Comparison of ENCODE assay signal across 16 cellular contexts in genomic region chr11:64792482-64792881, GRCh38. TPM values are rescaled to one million over a fixed set of nuclear protein-coding genes. Genes with fewer than 3 reads are reported as not detected.
DNase-seq lines count a peak whose midpoint lies in the region; ATAC-seq and TF ChIP-seq lines count a peak whose summit lies in the region.
"Had no signal": no experiment of that assay in that cellular context is flagged by ENCODE, and none has a peak within 500 bp of the region (broad histone marks: within the 10 kb centered on the region; RNA-seq: fewer than 3 reads in every experiment).

No MANE protein-coding gene starts in this region.

- H3K36me3 Mint-ChIP-seq in activated naive CD8-positive, alpha-beta T cell treated with anti-CD3 and anti-CD28 coated beads, Interleukin-2, amount 10 ng/mL, durations not matched to agents 7 days and 5 days, result peaks cover 12% of the 10 kb centered on the region
- peaks cover 7% of the 10 kb centered on the region for H3K36me3 Mint-ChIP-seq in activated naive CD8-positive, alpha-beta T cell treated with anti-CD3 and anti-CD28 coated beads for 36 hours
- peaks cover 9% of the 10 kb centered on the region for H3K36me3 Mint-ChIP-seq in activated CD8-positive, alpha-beta T cell treated with anti-CD3 and anti-CD28 coated beads for 36 hours (ENCODE audit: low read depth)

- DNase-seq in activated naive CD8-positive, alpha-beta T cell treated with anti-CD3 and anti-CD28 coated beads, Interleukin-2, amount 10 ng/mL, durations not matched to agents 7 days and 5 days, result no peak
- no peak for DNase-seq in activated naive CD8-positive, alpha-beta T cell treated with anti-CD3 and anti-CD28 coated beads for 36 hours
- DNase-seq in activated CD8-positive, alpha-beta T cell treated with anti-CD3 and anti-CD28 coated beads for 36 hours, result no peak
- peak; percentile 76 for DNase-seq in mesenteric fat pad (ENCODE audit: low spot score)
- DNase-seq in putamen (ENCODE audit: low spot score), result no peak
- DNase-seq in NCI-H146 (lab: John Stamatoyannopoulos, UW), result no peak
- no peak for DNase-seq in stimulated activated CD4-positive, alpha-beta T cell treated with anti-CD3 and anti-CD28 coated beads, Interleukin-4, amount 100 ng/mL, for 24 hours
- DNase-seq: ACHN; CD4-positive, alpha-beta memory T cell; DMS79 treated with DMSO at 0.1 percent for 48 hours; IMR-90; NCI-H2029; NCI-H2171 treated with DMSO at 0.1 percent for 48 hours; NCI-H510A had no signal

- H3K27me3 Mint-ChIP-seq in activated naive CD8-positive, alpha-beta T cell treated with anti-CD3 and anti-CD28 coated beads, Interleukin-2, amount 10 ng/mL, durations not matched to agents 7 days and 5 days, result no peaks in the 10 kb centered on the region
- H3K27me3 Mint-ChIP-seq in activated naive CD8-positive, alpha-beta T cell treated with anti-CD3 and anti-CD28 coated beads for 36 hours, result no peaks in the 10 kb centered on the region
- H3K27me3 Mint-ChIP-seq in activated CD8-positive, alpha-beta T cell treated with anti-CD3 and anti-CD28 coated beads for 36 hours, result no peaks in the 10 kb centered on the region
- H3K27me3 Mint-ChIP-seq: CD4-positive, alpha-beta memory T cell had no signal

- no peak overlapping the region for H3K4me3 Mint-ChIP-seq in activated naive CD8-positive, alpha-beta T cell treated with anti-CD3 and anti-CD28 coated beads, Interleukin-2, amount 10 ng/mL, durations not matched to agents 7 days and 5 days
- no peak overlapping the region for H3K4me3 Mint-ChIP-seq in activated naive CD8-positive, alpha-beta T cell treated with anti-CD3 and anti-CD28 coated beads for 36 hours
- no peak overlapping the region for H3K4me3 Mint-ChIP-seq in activated CD8-positive, alpha-beta T cell treated with anti-CD3 and anti-CD28 coated beads for 36 hours
- H3K4me3 Mint-ChIP-seq: CD4-positive, alpha-beta memory T cell had no signal

- peak overlapping the region; percentile 68 for H3K27ac Mint-ChIP-seq in activated naive CD8-positive, alpha-beta T cell treated with anti-CD3 and anti-CD28 coated beads, Interleukin-2, amount 10 ng/mL, durations not matched to agents 7 days and 5 days
- H3K27ac Mint-ChIP-seq in activated naive CD8-positive, alpha-beta T cell treated with anti-CD3 and anti-CD28 coated beads for 36 hours, result no peak overlapping the region
- peak overlapping the region; percentile 5 for H3K27ac Mint-ChIP-seq in activated CD8-positive, alpha-beta T cell treated with anti-CD3 and anti-CD28 coated beads for 36 hours

- no peak for ATAC-seq in activated naive CD8-positive, alpha-beta T cell treated with anti-CD3 and anti-CD28 coated beads, Interleukin-2, amount 10 ng/mL, durations not matched to agents 7 days and 5 days (ENCODE audit: low read depth)
- ATAC-seq in activated CD8-positive, alpha-beta T cell treated with anti-CD3 and anti-CD28 coated beads for 36 hours, result no peak

- intact Hi-C loops in activated CD8-positive, alpha-beta T cell treated with anti-CD3 and anti-CD28 coated beads for 36 hours (cut with micrococcal nuclease), result no loop called here

- no peak for TF ChIP-seq CTCF in activated CD8-positive, alpha-beta T cell treated with anti-CD3 and anti-CD28 coated beads for 36 hours (IDR thresholded peaks at IDR 0.05)

- POLR2A ChIA-PET in activated naive CD8-positive, alpha-beta T cell treated with anti-CD3 and anti-CD28 coated beads, Interleukin-2, amount 10 ng/mL, durations not matched to agents 7 days and 5 days (lab: Charles Lee), result interaction anchor here (1.1 kb wide), 1 partner anchor 16 kb away, joined by 3 read pairs; no protein-coding TSS in a partner anchor
- POLR2A ChIA-PET in activated CD8-positive, alpha-beta T cell treated with anti-CD3 and anti-CD28 coated beads for 36 hours (lab: Charles Lee), result interaction anchor here (1.9 to 2.1 kb wide), 2 partner anchors 10 to 14 kb away, joined by 8 to 10 read pairs; partner anchors contain the start of gene SF1

- H3K9me3 Mint-ChIP-seq in activated naive CD8-positive, alpha-beta T cell treated with anti-CD3 and anti-CD28 coated beads, Interleukin-2, amount 10 ng/mL, durations not matched to agents 7 days and 5 days, result no peaks in the 10 kb centered on the region
- no peaks in the 10 kb centered on the region for H3K9me3 Mint-ChIP-seq in activated naive CD8-positive, alpha-beta T cell treated with anti-CD3 and anti-CD28 coated beads for 36 hours
- no peaks in the 10 kb centered on the region for H3K9me3 Mint-ChIP-seq in activated CD8-positive, alpha-beta T cell treated with anti-CD3 and anti-CD28 coated beads for 36 hours
- H3K9me3 Mint-ChIP-seq: CD4-positive, alpha-beta memory T cell had no signal

- CTCF ChIA-PET in activated CD8-positive, alpha-beta T cell treated with anti-CD3 and anti-CD28 coated beads for 36 hours (lab: Charles Lee), result no interaction called here

- peaks cover 31% of the 10 kb centered on the region for H3K4me1 Mint-ChIP-seq in activated naive CD8-positive, alpha-beta T cell treated with anti-CD3 and anti-CD28 coated beads, Interleukin-2, amount 10 ng/mL, durations not matched to agents 7 days and 5 days
- peaks cover 25% of the 10 kb centered on the region for H3K4me1 Mint-ChIP-seq in activated naive CD8-positive, alpha-beta T cell treated with anti-CD3 and anti-CD28 coated beads for 36 hours
- peaks cover 20% of the 10 kb centered on the region for H3K4me1 Mint-ChIP-seq in activated CD8-positive, alpha-beta T cell treated with anti-CD3 and anti-CD28 coated beads for 36 hours (ENCODE audit: low read depth)

RNA-seq across cellular contexts. Expression of gene MAP4K2, which starts 10.5 kb away (rescaled TPM):
- 10 to 100 TPM; 92.0 to 96.2 TPM for total RNA-seq in activated naive CD8-positive, alpha-beta T cell treated with anti-CD3 and anti-CD28 coated beads, Interleukin-2, amount 10 ng/mL, durations not matched to agents 7 days and 5 days
- total RNA-seq in activated naive CD8-positive, alpha-beta T cell treated with anti-CD3 and anti-CD28 coated beads for 36 hours, result 10 to 100 TPM; 60.4 to 63.8 TPM
- 10 to 100 TPM; 56.4 to 58.0 TPM for total RNA-seq in activated CD8-positive, alpha-beta T cell treated with anti-CD3 and anti-CD28 coated beads for 36 hours
- 18.2 TPM for total RNA-seq in mesenteric fat pad

RNA-seq across cellular contexts. Expression of gene SF1, which starts 14.1 kb away (rescaled TPM):
- total RNA-seq in activated naive CD8-positive, alpha-beta T cell treated with anti-CD3 and anti-CD28 coated beads, Interleukin-2, amount 10 ng/mL, durations not matched to agents 7 days and 5 days, result 100 to 1,000 TPM; 519 to 524 TPM
- total RNA-seq in activated naive CD8-positive, alpha-beta T cell treated with anti-CD3 and anti-CD28 coated beads for 36 hours, result 100 to 1,000 TPM; 453 to 463 TPM
- 100 to 1,000 TPM; 325 to 342 TPM for total RNA-seq in activated CD8-positive, alpha-beta T cell treated with anti-CD3 and anti-CD28 coated beads for 36 hours
- 302 TPM for total RNA-seq in mesenteric fat pad

RNA-seq across cellular contexts. Expression of gene MEN1, which starts 17.9 kb away (rescaled TPM):
- total RNA-seq in activated naive CD8-positive, alpha-beta T cell treated with anti-CD3 and anti-CD28 coated beads, Interleukin-2, amount 10 ng/mL, durations not matched to agents 7 days and 5 days, result 10 to 100 TPM; 37.4 to 39.0 TPM
- total RNA-seq in activated naive CD8-positive, alpha-beta T cell treated with anti-CD3 and anti-CD28 coated beads for 36 hours, result 10 to 100 TPM; 35.8 to 37.0 TPM
- 10 to 100 TPM; 25.8 to 29.0 TPM for total RNA-seq in activated CD8-positive, alpha-beta T cell treated with anti-CD3 and anti-CD28 coated beads for 36 hours
- total RNA-seq in mesenteric fat pad, result 18.5 TPM

RNA-seq across cellular contexts. Expression of gene PYGM, which starts 32.7 kb away (rescaled TPM):
- 1 to 10 TPM; 3.8 to 7.2 TPM for total RNA-seq in activated naive CD8-positive, alpha-beta T cell treated with anti-CD3 and anti-CD28 coated beads, Interleukin-2, amount 10 ng/mL, durations not matched to agents 7 days and 5 days
- total RNA-seq in activated naive CD8-positive, alpha-beta T cell treated with anti-CD3 and anti-CD28 coated beads for 36 hours, result 1 to 10 TPM; 1.6 to 1.8 TPM
- total RNA-seq in activated CD8-positive, alpha-beta T cell treated with anti-CD3 and anti-CD28 coated beads for 36 hours, result 1 to 10 TPM; 1.2 to 3.3 TPM
- total RNA-seq in mesenteric fat pad, result 1.8 TPM
- total RNA-seq: LHCN-M2, RPMI7951 had no signal

RNA-seq across cellular contexts. Expression of gene RASGRP2, which starts 48.5 kb away (rescaled TPM):
- total RNA-seq in activated naive CD8-positive, alpha-beta T cell treated with anti-CD3 and anti-CD28 coated beads, Interleukin-2, amount 10 ng/mL, durations not matched to agents 7 days and 5 days, result 100 to 1,000 TPM; 159 to 162 TPM
- 1 to 10 TPM; 3.5 to 4.6 TPM for total RNA-seq in activated naive CD8-positive, alpha-beta T cell treated with anti-CD3 and anti-CD28 coated beads for 36 hours
- 1 to 10 TPM; 7.8 to 8.2 TPM for total RNA-seq in activated CD8-positive, alpha-beta T cell treated with anti-CD3 and anti-CD28 coated beads for 36 hours
- total RNA-seq in mesenteric fat pad, result 22.0 TPM
- total RNA-seq: IMR-90, RPMI7951 had no signal
